9 cellular contexts compared by ENCODE assay signal in genomic region chr2:54557211-54557600, GRCh38.
DNase-seq lines count a peak whose midpoint lies in the region; ATAC-seq and TF ChIP-seq lines count a peak whose summit lies in the region.
"Had no signal": no experiment of that assay in that cellular context is flagged by ENCODE, and none has a peak within 500 bp of the region (broad histone marks: within the 10 kb centered on the region; RNA-seq: fewer than 3 reads in every experiment).

No MANE protein-coding gene starts in this region.

- no peak for DNase-seq in activated T-cell treated with anti-CD3 and anti-CD28 coated beads, Interleukin-2, amount 50 U/mL, for 72 hours
- DNase-seq in activated T-cell treated with anti-CD3 and anti-CD28 coated beads, Interleukin-2, amount 50 U/mL, for 1 hour, result no peak
- DNase-seq in astrocyte of the spinal cord (ENCODE audit: low read depth, low spot score), result no peak
- DNase-seq in lower lobe of right lung, result no peak
- no peak for DNase-seq in NCI-H2171 treated with DMSO at 0.1 percent for 48 hours (lab: John Stamatoyannopoulos, UW)
- DNase-seq in SIG-M5 treated with dmso at 0.1 percent for 504 hours (lab: John Stamatoyannopoulos, UW; ENCODE audit: unreplicated experiment), result no peak

- H3K4me1 Mint-ChIP-seq in activated T-cell treated with anti-CD3 and anti-CD28 coated beads, Interleukin-2, amount 50 U/mL, for 72 hours (ENCODE audit: low read depth), result peaks cover 67% of the 10 kb centered on the region

- WGBS in thymus, result 92% methylated on average over 1 of the region's 1 CpG

- no peak for TF ChIP-seq CTCF in astrocyte of the spinal cord (IDR thresholded peaks at IDR 0.05; ENCODE audit: low read depth, low read length)
- TF ChIP-seq CTCF in lower lobe of right lung (IDR thresholded peaks at IDR 0.05), result no peak

- no peaks in the 10 kb centered on the region for H3K9me3 Mint-ChIP-seq in activated T-cell treated with anti-CD3 and anti-CD28 coated beads, Interleukin-2, amount 50 U/mL, for 72 hours

- no peaks in the 10 kb centered on the region for H3K36me3 ChIP-seq in lower lobe of right lung
- no peaks in the 10 kb centered on the region for H3K36me3 ChIP-seq in thymus (ENCODE audit: control insufficient read depth, insufficient read depth)

- H3K27me3 Mint-ChIP-seq in activated T-cell treated with anti-CD3 and anti-CD28 coated beads, Interleukin-2, amount 50 U/mL, for 72 hours (ENCODE audit: low read depth), result no peaks in the 10 kb centered on the region

- in situ Hi-C loops in astrocyte of the spinal cord (cut with HindIII; ENCODE audit: low sequenced_read_pairs), result no loop called here

- intact Hi-C loops in lower lobe of right lung (cut with DNase I), result no loop called here

- H3K27ac ChIP-seq in lower lobe of right lung (peak overlapping the region; percentile 88), thymus (ENCODE audit: low read depth) (peak overlapping the region; percentile 92)
- H3K27ac ChIP-seq: C4-2B had no signal

- ATAC-seq in activated T-cell treated with anti-CD3 and anti-CD28 coated beads, Interleukin-2, amount 50 U/mL, for 72 hours (replicated peaks in 1 of 2), result no peak
- no peak for ATAC-seq in lower lobe of right lung
- ATAC-seq in GM19463 (IDR thresholded peaks at IDR 0.05; ENCODE audit: unreplicated experiment), result no peak

- H3K4me3 ChIP-seq in astrocyte of the spinal cord (ENCODE audit: low read depth, low read length) (peak overlapping the region; percentile 63), lower lobe of right lung (peak overlapping the region; percentile 60), thymus (ENCODE audit: low read length) (peak overlapping the region; percentile 76)

- H3K4me1 ChIP-seq in lower lobe of right lung, result peaks cover 84% of the 10 kb centered on the region
- H3K4me1 ChIP-seq in thymus (ENCODE audit: control insufficient read depth, insufficient read depth, low read length), result peaks cover 8% of the 10 kb centered on the region

- H3K27me3 ChIP-seq in lower lobe of right lung (ENCODE audit: low read depth), result no peaks in the 10 kb centered on the region
- H3K27me3 ChIP-seq in thymus (ENCODE audit: control insufficient read depth, insufficient read depth), result no peaks in the 10 kb centered on the region

- H3K27ac Mint-ChIP-seq in activated T-cell treated with anti-CD3 and anti-CD28 coated beads, Interleukin-2, amount 50 U/mL, for 72 hours, result peak overlapping the region; percentile 47

- H3K4me3 Mint-ChIP-seq in activated T-cell treated with anti-CD3 and anti-CD28 coated beads, Interleukin-2, amount 50 U/mL, for 72 hours, result peak overlapping the region; percentile 94 to 96

- H3K36me3 Mint-ChIP-seq in activated T-cell treated with anti-CD3 and anti-CD28 coated beads, Interleukin-2, amount 50 U/mL, for 72 hours (ENCODE audit: insufficient read depth in 2 of 2), result peaks cover 13 to 23% of the 10 kb centered on the region in 2 donors

- no peaks in the 10 kb centered on the region for H3K9me3 ChIP-seq in lower lobe of right lung
- no peaks in the 10 kb centered on the region for H3K9me3 ChIP-seq in thymus (ENCODE audit: control insufficient read depth)
